In the genomic region with DNA sequence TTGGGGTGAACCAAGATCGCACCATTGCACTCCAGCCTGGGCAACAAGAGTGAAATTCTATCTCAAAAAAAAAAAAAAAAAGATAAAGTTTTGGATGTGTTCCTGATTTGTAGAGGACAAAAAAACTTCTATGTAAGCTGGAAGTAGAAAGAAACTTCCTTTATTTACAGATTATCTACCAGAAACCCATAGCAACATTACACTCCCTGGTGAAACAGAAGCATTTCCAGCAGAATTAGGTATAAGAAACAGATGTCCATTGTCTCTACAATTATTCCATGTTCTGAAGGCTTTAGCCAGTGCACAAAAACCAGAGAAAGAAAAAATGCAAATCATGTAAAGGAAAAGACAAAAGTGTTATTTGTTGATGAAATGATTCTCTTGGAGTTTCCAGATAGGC, we compare ENCODE assay signal across 23 cellular contexts. TPM values are rescaled to one million over a fixed set of nuclear protein-coding genes. Genes with fewer than 3 reads are reported as not detected.
DNase-seq lines count a peak whose midpoint lies in the region; ATAC-seq, FAIRE-seq and TF ChIP-seq lines count a peak whose summit lies in the region.
"Had no signal": no experiment of that assay in that cellular context is flagged by ENCODE, and none has a peak within 500 bp of the region (broad histone marks: within the 10 kb centered on the region; RNA-seq: fewer than 3 reads in every experiment).

No MANE protein-coding gene starts in this region.

- peak overlapping the region; percentile 54 to 87 (median 67) for H3K27ac ChIP-seq in pancreas
- H3K27ac ChIP-seq: adrenal gland, dorsolateral prefrontal cortex had no signal

- H3K27me3 ChIP-seq in pancreas, result no peaks in the 10 kb centered on the region
- H3K27me3 ChIP-seq: adrenal gland had no signal

- intact Hi-C loops in pancreas (cut with DNase I) (no loop called here), posterior vena cava (cut with DNase I) (no loop called here)

- FAIRE-seq in pancreas (lab: Jason Lieb, UNC), result no peak
- FAIRE-seq: GM12878, urothelium cell line had no signal

- TF ChIP-seq CTCF in AG10803 (conservative IDR thresholded peaks at IDR 0.05; ENCODE audit: low read length), result no peak
- TF ChIP-seq CTCF in pancreas (IDR thresholded peaks at IDR 0.05), result no peak

- peaks cover 0 to 4% (median 0%) of the 10 kb centered on the region in 3 donors for H3K36me3 ChIP-seq in pancreas

- H3K4me1 ChIP-seq in pancreas, result peaks cover 22 to 39% (median 25%) of the 10 kb centered on the region in 3 donors

- DNase-seq in AG10803 (ENCODE audit: low read depth) (peak; percentile 67), fibroblast of gingiva (ENCODE audit: low read depth) (peak; percentile 80), pancreas (no peak), posterior vena cava (ENCODE audit: low spot score) (no peak), SIG-M5 treated with dmso at 0.1 percent for 504 hours (lab: John Stamatoyannopoulos, UW; ENCODE audit: unreplicated experiment) (no peak)
- DNase-seq: activated CD4-positive, alpha-beta memory T cell treated with anti-CD3 and anti-CD28 coated beads, Interleukin-2, amount 10 ng/mL, durations not matched to agents 7 days and 5 days; activated effector memory CD4-positive, alpha-beta T cell treated with anti-CD3 and anti-CD28 coated beads, Interleukin-2, amount 50 U/mL, for 16 hours; activated T-cell treated with anti-CD3 and anti-CD28 coated beads for 4 hours; adrenal gland; CD8-positive, alpha-beta memory T cell; dorsolateral prefrontal cortex; kidney glomerular epithelial cell; NCI-H187; NCI-H69; nucleus accumbens; substantia nigra; SW 1271 had no signal

- WGBS in pancreas, 2 donors, result 11% methylated on average over 1 of the region's 1 CpG; no CpG with 5 or more reads in 1 of the 2 donors

- H3K9me3 ChIP-seq in pancreas, result no peaks in the 10 kb centered on the region

- H3K4me3 ChIP-seq in AG10803 (ENCODE audit: low read length), result no peak overlapping the region
- H3K4me3 ChIP-seq in pancreas, result no peak overlapping the region
- H3K4me3 ChIP-seq: adrenal gland, dorsolateral prefrontal cortex, GM12878 had no signal

- ATAC-seq in SK-N-SH treated with all-trans-retinoic acid at 6 μM for 48 hours (peak; percentile 49), pancreas (peak; percentile 25 to 36 (median 34)), HG03039 (IDR thresholded peaks at IDR 0.05; ENCODE audit: unreplicated experiment) (no peak), GM21825 (IDR thresholded peaks at IDR 0.05; ENCODE audit: unreplicated experiment) (no peak)
- ATAC-seq: GM12878 had no signal

TF ChIP-seq in SK-N-SH treated with all-trans-retinoic acid at 6 μM for 48 hours, 23 proteins besides CTCF, POLR2A, EP300 and RAD21:
- TF ChIP-seq TCF4 (CRISPR knock-in tag; IDR thresholded peaks at IDR 0.05; ENCODE audit: borderline replicate concordance) (no peak), ARNTL (CRISPR knock-in tag; IDR thresholded peaks at IDR 0.05; ENCODE audit: borderline replicate concordance, low read depth) (no peak)

RNA-seq across cellular contexts. Expression of a gene that starts 4.9 kb away (rescaled TPM):
- total RNA-seq in pancreas, result 10 to 100 TPM; 18.0 to 33.6 (median 22.9) TPM
- 10 to 100 TPM; 34.0 to 35.0 TPM for polyA plus RNA-seq in pancreas
- total RNA-seq in posterior vena cava, result 100 to 1,000 TPM; 274 to 288 TPM

RNA-seq across cellular contexts. Expression of a gene that starts 58.8 kb away (rescaled TPM):
- total RNA-seq in pancreas (under 1 TPM in 2 of 6 donors, not detected in 4; 0.35 to 0.64 TPM), posterior vena cava (under 1 TPM in 1 of 2 donors, not detected in 1; 0.24 TPM)
- polyA plus RNA-seq in pancreas, result 1 to 10 TPM in 1 of 2 donors, not detected in 1; 3.5 TPM
- total RNA-seq: activated CD4-positive, alpha-beta memory T cell treated with anti-CD3 and anti-CD28 coated beads, Interleukin-2, amount 10 ng/mL, durations not matched to agents 7 days and 5 days; CD8-positive, alpha-beta memory T cell; GM12878; myocyte had no signal
- polyA plus RNA-seq: CD8-positive, alpha-beta memory T cell; GM12878 had no signal

Comparison
In these comparisons a context has a peak if more than half of its experiments do, and no peak if none do; other contexts are left out.
1. DNase-seq: peak in AG10803 (single experiment) and fibroblast of gingiva (single experiment); none in pancreas (0 of 6), posterior vena cava (single experiment) and SIG-M5 treated with dmso at 0.1 percent for 504 hours (single experiment).
2. ATAC-seq: peak in SK-N-SH treated with all-trans-retinoic acid at 6 μM for 48 hours (single experiment) and pancreas (4 of 4); none in HG03039 (single experiment) and GM21825 (single experiment).
3. RNA of a gene that starts 4.9 kb away (total RNA-seq): 274 to 288 TPM in posterior vena cava; 18.0 to 33.6 TPM in pancreas; every median in the first group is over 4 times any median in the second.